ENCODE assay signal across 1 cellular context in genomic region chr11:129831227-129831626, GRCh38. TPM values are rescaled to one million over a fixed set of nuclear protein-coding genes. Genes with fewer than 3 reads are reported as not detected.
"Had no signal": no experiment of that assay in that cellular context is flagged by ENCODE, and none has a peak within 500 bp of the region (broad histone marks: within the 10 kb centered on the region; RNA-seq: fewer than 3 reads in every experiment).

No MANE protein-coding gene starts in this region.

RNA-seq across cellular contexts. Expression of gene TMEM45B, which starts 15.6 kb away (rescaled TPM):
- total RNA-seq: fibroblast of lung had no signal
- polyA plus RNA-seq: fibroblast of lung had no signal
